In the genomic region with DNA sequence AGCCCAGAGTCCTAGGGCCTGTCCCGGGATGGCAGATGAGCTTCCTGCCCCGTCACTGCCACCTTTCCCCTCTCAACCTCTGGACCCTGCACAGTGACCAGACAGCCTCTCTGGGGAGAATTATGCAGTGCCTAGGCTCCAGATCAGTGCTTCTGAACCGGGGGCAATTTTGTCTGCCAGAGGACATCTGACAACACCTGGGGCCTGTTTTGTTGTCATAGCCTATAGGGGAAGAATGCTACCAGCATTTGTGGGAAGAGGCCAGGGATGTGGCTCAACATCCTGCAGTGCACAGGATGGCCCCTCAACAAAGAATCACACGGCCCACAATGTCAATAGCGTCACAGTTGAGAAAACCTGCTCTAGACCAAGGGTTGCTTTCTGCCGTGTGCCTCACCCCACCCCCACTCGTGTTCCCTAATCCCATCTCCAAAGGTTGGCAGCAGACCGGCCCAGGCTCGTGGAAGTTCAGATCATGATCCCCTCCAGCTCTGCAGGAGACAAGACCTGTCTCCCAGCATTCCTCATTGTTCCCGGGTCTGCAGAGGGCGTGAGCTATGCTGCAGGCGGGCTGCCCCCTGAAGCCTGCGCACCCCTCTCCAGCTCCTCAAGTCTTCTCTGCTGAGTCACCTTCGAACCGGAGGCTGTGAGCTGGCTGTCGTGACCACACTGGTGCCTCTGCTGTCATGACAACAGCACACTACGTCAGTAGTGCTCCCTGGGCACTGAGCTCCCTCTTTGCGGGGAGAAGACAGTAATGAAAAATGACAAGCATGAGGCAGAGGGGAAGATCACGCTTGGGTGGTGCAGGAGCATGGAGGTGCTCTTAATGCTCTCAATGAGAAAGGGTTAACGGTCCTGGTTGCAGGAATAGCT, we compare ENCODE assay signal across 8 cellular contexts.
DNase-seq lines count a peak whose midpoint lies in the region; ATAC-seq and TF ChIP-seq lines count a peak whose summit lies in the region.

No MANE protein-coding gene starts in this region.

- TF ChIP-seq CTCF in AG04449 (IDR thresholded peaks at IDR 0.05; ENCODE audit: insufficient read depth, low read length, missing control alignments) = no peak

- POLR2A ChIA-PET in AG04449 (lab: Yijun Ruan, JAX) = interaction anchor here (0.6 to 1.7 kb wide), 15 partner anchors 9 to 159 kb away, joined by 3 to 21 read pairs (median 4); a partner anchor contains a TSS

- H3K4me3 ChIP-seq in AG04449 (ENCODE audit: low read depth, low read length) = peak overlapping the region; percentile 97

- DNase-seq in AG04449 (ENCODE audit: low read depth, low spot score) = peak; percentile 95
- peak; percentile 29 for DNase-seq in NCI-H2107 (lab: John Stamatoyannopoulos, UW)
- peak; percentile 75 for DNase-seq in activated CD4-positive, alpha-beta T cell treated with anti-CD3 and anti-CD28 coated beads for 1 hour
- peak; percentile 72 for DNase-seq in cerebellar cortex (ENCODE audit: low spot score)
- DNase-seq in kidney glomerular epithelial cell (lab: John Stamatoyannopoulos, UW) = peak; percentile 94
- DNase-seq in stimulated activated CD4-positive, alpha-beta T cell treated with anti-CD3 and anti-CD28 coated beads, Interleukin-1b, Interleukin-23, amount 100 ng/mL, for 1 hour (ENCODE audit: low read depth in 2 of 2) = peak; percentile 50 to 56

- ATAC-seq in GM18907 (IDR thresholded peaks at IDR 0.05; ENCODE audit: unreplicated experiment) = peak; percentile 16
- no peak for ATAC-seq in GM19452 (IDR thresholded peaks at IDR 0.05; ENCODE audit: unreplicated experiment)

- CTCF ChIA-PET in AG04449 (lab: Yijun Ruan, JAX) = interaction anchor here (1.0 to 2.5 kb wide), 6 partner anchors 21 to 108 kb away, joined by 3 to 15 read pairs (median 3); a partner anchor contains a TSS

Comparison
In these comparisons a context has a peak if more than half of its experiments do, and no peak if none do; other contexts are left out.
1. DNase-seq: peak in every context shown above with its lines; median percentile 95 in AG04449; 94 in kidney glomerular epithelial cell; 75 in activated CD4-positive, alpha-beta T cell treated with anti-CD3 and anti-CD28 coated beads for 1 hour; 72 in cerebellar cortex; 53 in stimulated activated CD4-positive, alpha-beta T cell treated with anti-CD3 and anti-CD28 coated beads, Interleukin-1b, Interleukin-23, amount 100 ng/mL, for 1 hour; 29 in NCI-H2107.